Comparison of ENCODE assay signal across 8 cellular contexts in genomic region chr6:118565317-118565960, GRCh38. TPM values are rescaled to one million over a fixed set of nuclear protein-coding genes. Genes with fewer than 3 reads are reported as not detected.
DNase-seq lines count a peak whose midpoint lies in the region; ATAC-seq, FAIRE-seq and TF ChIP-seq lines count a peak whose summit lies in the region.

No MANE protein-coding gene starts in this region.

- H3K36me3 ChIP-seq in OCI-LY1 (ENCODE audit: insufficient read depth, low read length) (no peaks in the 10 kb centered on the region), endodermal cell (ENCODE audit: control insufficient read depth, insufficient read depth, low read length) (no peaks in the 10 kb centered on the region), small intestine (ENCODE audit: control insufficient read depth in 2 of 2, insufficient read depth in 2 of 2, low read length in 2 of 2) (no peaks in the 10 kb centered on the region)

- no peaks in the 10 kb centered on the region for H4K20me1 ChIP-seq in OCI-LY1 (ENCODE audit: insufficient read depth, low read length)

- H3K27ac ChIP-seq in OCI-LY1 (ENCODE audit: low read depth, low read length, poor library complexity, severe bottlenecking) (no peak overlapping the region), endodermal cell (ENCODE audit: low read depth, low read length) (no peak overlapping the region), small intestine (ENCODE audit: low read depth in 1 of 2, low read length in 1 of 2) (no peak overlapping the region)

- no peak overlapping the region for H2AFZ ChIP-seq in OCI-LY1 (ENCODE audit: low read length)

- H3K9me3 Mint-ChIP-seq in activated CD4-positive, alpha-beta T cell treated with anti-CD3 and anti-CD28 coated beads, Interleukin-2, amount 10 ng/mL, durations not matched to agents 24 days and 14 days: no peaks in the 10 kb centered on the region
- H3K9me3 Mint-ChIP-seq in endodermal cell: no peaks in the 10 kb centered on the region

- H3K4me1 Mint-ChIP-seq in activated CD4-positive, alpha-beta T cell treated with anti-CD3 and anti-CD28 coated beads, Interleukin-2, amount 10 ng/mL, durations not matched to agents 24 days and 14 days: peaks cover 13% of the 10 kb centered on the region
- peaks cover 4% of the 10 kb centered on the region for H3K4me1 Mint-ChIP-seq in endodermal cell

- intact Hi-C loops in activated CD4-positive, alpha-beta T cell treated with anti-CD3 and anti-CD28 coated beads, Interleukin-2, amount 10 ng/mL, durations not matched to agents 24 days and 14 days (cut with micrococcal nuclease): loop anchor here (1.0 to 10.0 kb wide), 5 partner anchors 54 to 327 kb away; partner anchors contain the start of gene ASF1A

- H3K9ac ChIP-seq in OCI-LY1 (ENCODE audit: low read length) (no peak overlapping the region), endodermal cell (ENCODE audit: extremely low read depth, low read length, poor library complexity, severe bottlenecking) (no peak overlapping the region)

- peaks cover 14% of the 10 kb centered on the region for H3K36me3 Mint-ChIP-seq in activated CD4-positive, alpha-beta T cell treated with anti-CD3 and anti-CD28 coated beads, Interleukin-2, amount 10 ng/mL, durations not matched to agents 24 days and 14 days (ENCODE audit: low read depth)
- H3K36me3 Mint-ChIP-seq in endodermal cell (ENCODE audit: low read depth): no peaks in the 10 kb centered on the region

- no peak overlapping the region for H3K27ac Mint-ChIP-seq in activated CD4-positive, alpha-beta T cell treated with anti-CD3 and anti-CD28 coated beads, Interleukin-2, amount 10 ng/mL, durations not matched to agents 24 days and 14 days
- no peak overlapping the region for H3K27ac Mint-ChIP-seq in endodermal cell

- no peaks in the 10 kb centered on the region for H3K79me2 ChIP-seq in OCI-LY1 (ENCODE audit: insufficient read depth, low read length)

- H3F3A ChIP-seq in OCI-LY1 (ENCODE audit: insufficient read depth, low read length): no peaks in the 10 kb centered on the region

- no peaks in the 10 kb centered on the region for H3K27me3 Mint-ChIP-seq in activated CD4-positive, alpha-beta T cell treated with anti-CD3 and anti-CD28 coated beads, Interleukin-2, amount 10 ng/mL, durations not matched to agents 24 days and 14 days
- no peaks in the 10 kb centered on the region for H3K27me3 Mint-ChIP-seq in endodermal cell (ENCODE audit: insufficient read depth)

- DNase-seq in activated CD4-positive, alpha-beta T cell treated with anti-CD3 and anti-CD28 coated beads, Interleukin-2, amount 10 ng/mL, durations not matched to agents 24 days and 14 days: peak; percentile 80
- no peak for DNase-seq in activated CD4-positive, alpha-beta T cell treated with anti-CD3 and anti-CD28 coated beads, Interleukin-2, amount 50 U/mL, for 48 hours
- no peak for DNase-seq in endodermal cell
- peak; percentile 66 for DNase-seq in small intestine
- DNase-seq in activated CD4-positive, alpha-beta T cell treated with anti-CD3 and anti-CD28 coated beads for 1 hour: no peak

- 75 to 81% methylated on average over 4 to 5 of the region's 5 CpGs for WGBS in endodermal cell (ENCODE audit: insufficient coverage in 1 of 2, insufficient read length in 1 of 2), 2 experiments
- 62 to 69% (median 65%) methylated on average over 5 of the region's 5 CpGs for WGBS in small intestine, 3 donors

- H3K9me3 ChIP-seq in OCI-LY1 (ENCODE audit: low read length) (no peaks in the 10 kb centered on the region), endodermal cell (ENCODE audit: control insufficient read depth, low read length) (no peaks in the 10 kb centered on the region), small intestine (ENCODE audit: control insufficient read depth, low read depth) (no peaks in the 10 kb centered on the region)

- TF ChIP-seq CTCF in OCI-LY1 (IDR thresholded peaks at IDR 0.05; ENCODE audit: low read length) (peak; percentile 80), endodermal cell (conservative IDR thresholded peaks at IDR 0.05) (peak; percentile 77)

- no peak overlapping the region for H3K4me2 ChIP-seq in OCI-LY1 (ENCODE audit: low read length)

- no peak for FAIRE-seq in small intestine (lab: Jason Lieb, UNC)

- ATAC-seq in GM19467 (IDR thresholded peaks at IDR 0.05; ENCODE audit: unreplicated experiment) (peak; percentile 98), HG03439 (IDR thresholded peaks at IDR 0.05; ENCODE audit: unreplicated experiment) (peak; percentile 95)

- H3K4me3 Mint-ChIP-seq in activated CD4-positive, alpha-beta T cell treated with anti-CD3 and anti-CD28 coated beads, Interleukin-2, amount 10 ng/mL, durations not matched to agents 24 days and 14 days: no peak overlapping the region
- no peak overlapping the region for H3K4me3 Mint-ChIP-seq in endodermal cell

- H3K4me3 ChIP-seq in OCI-LY1 (ENCODE audit: low read depth, low read length, poor library complexity, severe bottlenecking) (no peak overlapping the region), endodermal cell (ENCODE audit: low read length) (no peak overlapping the region), small intestine (ENCODE audit: low read depth in 1 of 2, low read length in 2 of 2) (no peak overlapping the region)

- H3K9me2 ChIP-seq in OCI-LY1 (ENCODE audit: low read depth, low read length): no peaks in the 10 kb centered on the region

- no peaks in the 10 kb centered on the region for H3K27me3 ChIP-seq in OCI-LY1 (ENCODE audit: insufficient read depth, low read length)
- H3K27me3 ChIP-seq in endodermal cell (ENCODE audit: control insufficient read depth, insufficient read depth, low read length, poor library complexity, severe bottlenecking): no peaks in the 10 kb centered on the region
- H3K27me3 ChIP-seq in small intestine (ENCODE audit: control insufficient read depth in 2 of 2, insufficient read depth in 2 of 2, low read length in 2 of 2): no peaks in the 10 kb centered on the region

- H3K4me1 ChIP-seq in OCI-LY1 (ENCODE audit: insufficient read depth, low read length, severe bottlenecking): peaks cover 7% of the 10 kb centered on the region
- no peaks in the 10 kb centered on the region for H3K4me1 ChIP-seq in endodermal cell (ENCODE audit: control insufficient read depth, insufficient read depth, low read length)
- no peaks in the 10 kb centered on the region for H3K4me1 ChIP-seq in small intestine (ENCODE audit: control insufficient read depth in 2 of 2, insufficient read depth in 1 of 2, low read depth in 1 of 2, low read length in 1 of 2)

RNA-seq across cellular contexts. Expression of gene PLN, which starts 17.3 kb away (rescaled TPM):
- total RNA-seq in activated CD4-positive, alpha-beta T cell treated with anti-CD3 and anti-CD28 coated beads, Interleukin-2, amount 10 ng/mL, durations not matched to agents 24 days and 14 days: not detected in 2 replicates
- not detected for total RNA-seq in endodermal cell
- not detected for polyA plus RNA-seq in endodermal cell (2013, experiment 1 of 2)
- polyA plus RNA-seq in endodermal cell (2013, experiment 2 of 2): 0.17 TPM
- polyA plus RNA-seq in small intestine: 10 to 100 TPM in 1 of 3 donors, 1 to 10 TPM in 1, under 1 TPM in 1; 0.67 to 14.3 (median 9.5) TPM

Comparison
In these comparisons a context has a peak if more than half of its experiments do, and no peak if none do; other contexts are left out.
1. DNase-seq: peak in activated CD4-positive, alpha-beta T cell treated with anti-CD3 and anti-CD28 coated beads, Interleukin-2, amount 10 ng/mL, durations not matched to agents 24 days and 14 days (single experiment) and small intestine (single experiment); none in activated CD4-positive, alpha-beta T cell treated with anti-CD3 and anti-CD28 coated beads, Interleukin-2, amount 50 U/mL, for 48 hours (0 of 2), endodermal cell (single experiment) and activated CD4-positive, alpha-beta T cell treated with anti-CD3 and anti-CD28 coated beads for 1 hour (single experiment).